In genomic region chr14:51491036-51491545, GRCh38 we compare ENCODE assay signal across 18 cellular contexts.
DNase-seq lines count a peak whose midpoint lies in the region; ATAC-seq and TF ChIP-seq lines count a peak whose summit lies in the region.
"Had no signal": no experiment of that assay in that cellular context is flagged by ENCODE, and none has a peak within 500 bp of the region (broad histone marks: within the 10 kb centered on the region; RNA-seq: fewer than 3 reads in every experiment).

No MANE protein-coding gene starts in this region.

- H3K4me3 ChIP-seq in osteoblast (ENCODE audit: insufficient read depth, low read length) = no peak overlapping the region
- H3K4me3 ChIP-seq in urinary bladder (ENCODE audit: low read depth, low read length) = no peak overlapping the region
- H3K4me3 ChIP-seq: GM23338, K562 had no signal

- WGBS in urinary bladder = 65% methylated on average over 3 of the region's 3 CpGs

- H3K27me3 ChIP-seq in osteoblast (ENCODE audit: insufficient read depth, low read length) = no peaks in the 10 kb centered on the region

- H2AFZ ChIP-seq in osteoblast (ENCODE audit: low read length) = peak overlapping the region; percentile 23
- H2AFZ ChIP-seq: GM23338 had no signal

- CTCF ChIA-PET in RWPE1 (lab: Yijun Ruan, JAX) = interaction anchor here (1.0 kb wide), 2 partner anchors 19 to 161 kb away, joined by 3 to 5 read pairs; partner anchors contain the start of gene FRMD6

- no peak for ATAC-seq in HG03280 (IDR thresholded peaks at IDR 0.05; ENCODE audit: unreplicated experiment)
- ATAC-seq: GM23338, K562 had no signal

- H3K27ac ChIP-seq in RWPE1 (peak overlapping the region; percentile 71), epithelial cell of prostate (peak overlapping the region; percentile 99), osteoblast (ENCODE audit: low read depth, low read length) (no peak overlapping the region), urinary bladder (ENCODE audit: low read depth) (peak overlapping the region; percentile 54)
- H3K27ac ChIP-seq: HL-60 had no signal

- no peak for TF ChIP-seq CTCF in RWPE1 (conservative IDR thresholded peaks at IDR 0.05; ENCODE audit: low read depth)
- TF ChIP-seq CTCF in osteoblast (IDR thresholded peaks at IDR 0.05; ENCODE audit: extremely low read depth, low read depth, low read length) = no peak

- H3K36me3 ChIP-seq in osteoblast (ENCODE audit: insufficient read depth, low read length) = no peaks in the 10 kb centered on the region
- no peaks in the 10 kb centered on the region for H3K36me3 ChIP-seq in urinary bladder (ENCODE audit: insufficient read depth)

- no peak overlapping the region for H3K4me2 ChIP-seq in osteoblast (ENCODE audit: insufficient read depth, low read length)
- H3K4me2 ChIP-seq: GM23338 had no signal

- DNase-seq in RWPE1 (ENCODE audit: low spot score) (no peak), epithelial cell of prostate (ENCODE audit: low read depth, low spot score) (no peak), osteoblast (ENCODE audit: insufficient read length, low spot score, missing footprints) (no peak), medulla oblongata (ENCODE audit: extremely low spot score) (no peak), hepatic stellate cell (ENCODE audit: low spot score) (no peak)
- DNase-seq in stimulated activated CD4-positive, alpha-beta T cell treated with anti-CD3 and anti-CD28 coated beads, Interleukin-1b, Interleukin-23, amount 100 ng/mL, for 48 hours = no peak
- DNase-seq: CD4-positive, CD25-positive, alpha-beta regulatory T cell; GF-D8; NCI-H1092 treated with DMSO at 0.1 percent for 48 hours; NCI-H1694; NCI-H345; NCI-H526 treated with DMSO at 0.1 percent for 48 hours; Right ventricle myocardium superior had no signal

- no peaks in the 10 kb centered on the region for H3K9me3 ChIP-seq in osteoblast (ENCODE audit: low read depth, low read length)

- no peaks in the 10 kb centered on the region for H4K20me1 ChIP-seq in osteoblast (ENCODE audit: insufficient read depth, low read length)

- H3K4me1 ChIP-seq in osteoblast (ENCODE audit: insufficient read depth, low read length) (peaks cover 18% of the 10 kb centered on the region), urinary bladder (ENCODE audit: insufficient read depth) (no peaks in the 10 kb centered on the region)

- POLR2A ChIA-PET in RWPE1 (lab: Yijun Ruan, JAX; ENCODE audit: low non-redundant PET) = no interaction called here

- H3K79me2 ChIP-seq in osteoblast (ENCODE audit: insufficient read depth, low read length) = no peaks in the 10 kb centered on the region
